In genomic region chr16:68083861-68084503, GRCh38 we compare ENCODE assay signal across 8 cellular contexts. TPM values are rescaled to one million over a fixed set of nuclear protein-coding genes. Genes with fewer than 3 reads are reported as not detected.
A peak's percentile ranks its signal among the peaks of the same experiment; 100 is the strongest.
DNase-seq lines count a peak whose midpoint lies in the region; ATAC-seq lines count a peak whose summit lies in the region.

No MANE protein-coding gene starts in this region.

- ATAC-seq in Right ventricle myocardium inferior: peak; percentile 0
- ATAC-seq in Right ventricle myocardium superior (ENCODE audit: poor library complexity): no peak
- ATAC-seq in stimulated activated naive CD8-positive, alpha-beta T cell treated with anti-CD3 and anti-CD28 coated beads, Interleukin-15, amount 100 ng/mL, for 72 hours: no peak
- ATAC-seq in HG02938 (IDR thresholded peaks at IDR 0.05; ENCODE audit: unreplicated experiment): no peak

- no peaks in the 10 kb centered on the region for H3K27me3 ChIP-seq in iPS-20b (ENCODE audit: insufficient read depth, low read length)

- peak overlapping the region; percentile 96 for H3K27ac Mint-ChIP-seq in activated naive CD8-positive, alpha-beta T cell treated with anti-CD3 and anti-CD28 coated beads for 36 hours
- peak overlapping the region; percentile 83 to 96 for H3K27ac Mint-ChIP-seq in stimulated activated naive CD8-positive, alpha-beta T cell treated with anti-CD3 and anti-CD28 coated beads, Interleukin-15, amount 100 ng/mL, for 72 hours

- H3K9ac ChIP-seq in iPS-20b (ENCODE audit: low read depth, low read length): peak overlapping the region; percentile 99; the same call in 1 of the 2 replicates

- peak overlapping the region; percentile 76 for H3K4me3 Mint-ChIP-seq in activated naive CD8-positive, alpha-beta T cell treated with anti-CD3 and anti-CD28 coated beads for 36 hours
- H3K4me3 Mint-ChIP-seq in stimulated activated naive CD8-positive, alpha-beta T cell treated with anti-CD3 and anti-CD28 coated beads, Interleukin-15, amount 100 ng/mL, for 72 hours: peak overlapping the region; percentile 83 to 90

- peaks cover 3% of the 10 kb centered on the region; the same call in 1 of the 2 replicates for H3K36me3 ChIP-seq in iPS-20b (ENCODE audit: insufficient read depth, low read depth, low read length)

- H3K36me3 Mint-ChIP-seq in activated naive CD8-positive, alpha-beta T cell treated with anti-CD3 and anti-CD28 coated beads for 36 hours: peaks cover 13% of the 10 kb centered on the region

- H3K4me3 ChIP-seq in iPS-20b (ENCODE audit: low read length): peak overlapping the region; percentile 96

- peaks cover 12% of the 10 kb centered on the region; the same call in 1 of the 2 replicates for H3K4me1 ChIP-seq in iPS-20b (ENCODE audit: insufficient read depth, low read length)

- peaks cover 58% of the 10 kb centered on the region for H3K4me1 Mint-ChIP-seq in activated naive CD8-positive, alpha-beta T cell treated with anti-CD3 and anti-CD28 coated beads for 36 hours
- H3K4me1 Mint-ChIP-seq in stimulated activated naive CD8-positive, alpha-beta T cell treated with anti-CD3 and anti-CD28 coated beads, Interleukin-15, amount 100 ng/mL, for 72 hours: peaks cover 62% of the 10 kb centered on the region

- intact Hi-C loops in Right ventricle myocardium inferior (cut with DNase I) (no loop called here), Right ventricle myocardium superior (cut with DNase I) (no loop called here)

- no peaks in the 10 kb centered on the region for H3K9me3 ChIP-seq in iPS-20b (ENCODE audit: insufficient read depth, low read depth, low read length)

- peak overlapping the region; percentile 99 for H3K27ac ChIP-seq in iPS-20b (ENCODE audit: low read length)

- H3K27me3 Mint-ChIP-seq in activated naive CD8-positive, alpha-beta T cell treated with anti-CD3 and anti-CD28 coated beads for 36 hours: no peaks in the 10 kb centered on the region
- no peaks in the 10 kb centered on the region for H3K27me3 Mint-ChIP-seq in stimulated activated naive CD8-positive, alpha-beta T cell treated with anti-CD3 and anti-CD28 coated beads, Interleukin-15, amount 100 ng/mL, for 72 hours

- DNase-seq in Right ventricle myocardium inferior (ENCODE audit: missing footprints) (peak; percentile 65), Right ventricle myocardium superior (no peak), NCI-H774 (lab: John Stamatoyannopoulos, UW) (no peak), AG08396 (ENCODE audit: low spot score) (no peak)
- no peak for DNase-seq in activated naive CD8-positive, alpha-beta T cell treated with anti-CD3 and anti-CD28 coated beads for 36 hours
- no peak for DNase-seq in stimulated activated naive CD8-positive, alpha-beta T cell treated with anti-CD3 and anti-CD28 coated beads, Interleukin-15, amount 100 ng/mL, for 72 hours

- H3K9me3 Mint-ChIP-seq in activated naive CD8-positive, alpha-beta T cell treated with anti-CD3 and anti-CD28 coated beads for 36 hours: no peaks in the 10 kb centered on the region
- no peaks in the 10 kb centered on the region for H3K9me3 Mint-ChIP-seq in stimulated activated naive CD8-positive, alpha-beta T cell treated with anti-CD3 and anti-CD28 coated beads, Interleukin-15, amount 100 ng/mL, for 72 hours

RNA-seq across cellular contexts. Expression of gene NFATC3, which starts 1.2 kb away (rescaled TPM):
- total RNA-seq in Right ventricle myocardium inferior: 23.7 TPM
- 24.4 TPM for total RNA-seq in Right ventricle myocardium superior
- 10 to 100 TPM; 76.3 to 79.2 TPM for total RNA-seq in activated naive CD8-positive, alpha-beta T cell treated with anti-CD3 and anti-CD28 coated beads for 36 hours
